ENCODE assay signal across 10 cellular contexts in genomic region chr10:75396861-75397570, GRCh38. TPM values are rescaled to one million over a fixed set of nuclear protein-coding genes. Genes with fewer than 3 reads are reported as not detected.
DNase-seq lines count a peak whose midpoint lies in the region; ATAC-seq and TF ChIP-seq lines count a peak whose summit lies in the region.
"Had no signal": no experiment of that assay in that cellular context is flagged by ENCODE, and none has a peak within 500 bp of the region (broad histone marks: within the 10 kb centered on the region; RNA-seq: fewer than 3 reads in every experiment).

No MANE protein-coding gene starts in this region.

- TF ChIP-seq CTCF in PC-9 (conservative IDR thresholded peaks at IDR 0.05) = no peak
- no peak for TF ChIP-seq CTCF in fibroblast of villous mesenchyme (IDR thresholded peaks at IDR 0.05; ENCODE audit: insufficient read depth, low read depth, low read length)
- no peak for TF ChIP-seq CTCF in nephron progenitor cell (IDR thresholded peaks at IDR 0.05)
- no peak for TF ChIP-seq CTCF in Calu3 (IDR thresholded peaks at IDR 0.05; ENCODE audit: unreplicated experiment)

- H3K4me1 Mint-ChIP-seq in nephron progenitor cell (peaks cover 28% of the 10 kb centered on the region), Calu3 (ENCODE audit: low read depth, unreplicated experiment) (no peaks in the 10 kb centered on the region)

- no peaks in the 10 kb centered on the region for H3K27me3 ChIP-seq in ACC112 (ENCODE audit: insufficient read depth, low read length)
- H3K27me3 ChIP-seq in PC-9 (ENCODE audit: insufficient read depth, low read depth) = no peaks in the 10 kb centered on the region

- H3K27me3 Mint-ChIP-seq in nephron progenitor cell (ENCODE audit: low read depth, poor library complexity) (peaks cover 17% of the 10 kb centered on the region), Calu3 (ENCODE audit: unreplicated experiment) (peaks cover 3% of the 10 kb centered on the region)

- H3K36me3 Mint-ChIP-seq in nephron progenitor cell (ENCODE audit: low read depth) (peaks cover 53% of the 10 kb centered on the region), Calu3 (ENCODE audit: insufficient read depth, unreplicated experiment) (peaks cover 48% of the 10 kb centered on the region)
- H3K36me3 Mint-ChIP-seq: activated CD4-positive, alpha-beta memory T cell treated with anti-CD3 and anti-CD28 coated beads for 36 hours had no signal

- H3K36me3 ChIP-seq in ACC112 (ENCODE audit: insufficient read depth, low read length) (no peaks in the 10 kb centered on the region), PC-9 (ENCODE audit: low read depth) (peaks cover 3% of the 10 kb centered on the region; the same call in 1 of the 2 replicates)

- H3K27ac Mint-ChIP-seq in nephron progenitor cell (peak overlapping the region; percentile 98), Calu3 (ENCODE audit: unreplicated experiment) (no peak overlapping the region)
- H3K27ac Mint-ChIP-seq: activated CD4-positive, alpha-beta memory T cell treated with anti-CD3 and anti-CD28 coated beads for 36 hours had no signal

- H3K79me2 ChIP-seq in ACC112 (ENCODE audit: control insufficient read depth, insufficient read depth, low read length, unreplicated experiment) (peaks cover 49% of the 10 kb centered on the region), PC-9 (ENCODE audit: low read depth) (peaks cover 74% of the 10 kb centered on the region)

- no TSS peak for BruUV-seq in PC-9 (replicated peaks; lab: Mats Ljungman, UMichigan)
- BruUV-seq in Calu3 (replicated peaks; lab: Mats Ljungman, UMichigan) = no TSS peak

- peak overlapping the region; percentile 20 for H2AFZ ChIP-seq in ACC112 (ENCODE audit: low read length, unreplicated experiment)
- H2AFZ ChIP-seq in PC-9 = peak overlapping the region; percentile 84

- CTCF ChIA-PET in PC-9 (lab: Charles Lee) = interaction anchor here (0.6 kb wide), 2 partner anchors 80 to 122 kb away, joined by 4 to 11 read pairs; no protein-coding TSS in a partner anchor
- CTCF ChIA-PET in Calu3 (lab: Charles Lee) = no interaction called here

- DNase-seq in PC-9 (peak in 1 of 2 experiments; percentile 25), fibroblast of villous mesenchyme (ENCODE audit: low read depth) (no peak), nephron progenitor cell (peak; percentile 52), NCI-H82 treated with DMSO at 0.1 percent for 48 hours (lab: John Stamatoyannopoulos, UW; ENCODE audit: unreplicated experiment) (no peak), Calu3 (no peak)
- DNase-seq: activated CD4-positive, alpha-beta memory T cell treated with anti-CD3 and anti-CD28 coated beads for 36 hours; NCI-H526 treated with DMSO at 0.1 percent for 48 hours had no signal

- H4K20me1 ChIP-seq in PC-9 (ENCODE audit: insufficient read depth) = peaks cover 5% of the 10 kb centered on the region

- H3K4me2 ChIP-seq in PC-9 = peak overlapping the region; percentile 88

- H3K4me3 ChIP-seq in ACC112 (ENCODE audit: low read depth, low read length) = peak overlapping the region; percentile 93
- peak overlapping the region; percentile 84 for H3K4me3 ChIP-seq in PC-9
- peak overlapping the region; percentile 92 for H3K4me3 ChIP-seq in fibroblast of villous mesenchyme (ENCODE audit: low read depth, low read length)

- H3K9me3 ChIP-seq in PC-9 (ENCODE audit: insufficient read depth, low read depth) = no peaks in the 10 kb centered on the region

- H3K27ac ChIP-seq in ACC112 (ENCODE audit: low read depth, low read length) (peak overlapping the region; percentile 81), PC-9 (peak overlapping the region; percentile 90)

- intact Hi-C loops in PC-9 (cut with micrococcal nuclease; ENCODE audit: unreplicated experiment) = no loop called here
- intact Hi-C loops in Calu3 (cut with micrococcal nuclease; ENCODE audit: unreplicated experiment) = no loop called here

- ATAC-seq in GM19397 (IDR thresholded peaks at IDR 0.05; ENCODE audit: unreplicated experiment) = no peak
- ATAC-seq in GM21619 (IDR thresholded peaks at IDR 0.05; ENCODE audit: unreplicated experiment) = no peak

- peaks cover 8% of the 10 kb centered on the region; the same call in 1 of the 2 replicates for H3F3A ChIP-seq in PC-9 (ENCODE audit: insufficient read depth, low read depth)

- POLR2A ChIA-PET in PC-9 (lab: Charles Lee; ENCODE audit: unreplicated experiment) = no interaction called here

- H3K4me1 ChIP-seq in ACC112 (ENCODE audit: control insufficient read depth, insufficient read depth, low read length, unreplicated experiment) = peaks cover 3% of the 10 kb centered on the region
- H3K4me1 ChIP-seq in PC-9 (replicated peaks; ENCODE audit: insufficient read depth) = peaks cover 14% of the 10 kb centered on the region

- no peaks in the 10 kb centered on the region for H3K9me2 ChIP-seq in PC-9 (ENCODE audit: insufficient read depth)

- H3K4me3 Mint-ChIP-seq in nephron progenitor cell = peak overlapping the region; percentile 99
- H3K4me3 Mint-ChIP-seq in Calu3 (ENCODE audit: low read depth, unreplicated experiment) = no peak overlapping the region
- H3K4me3 Mint-ChIP-seq: activated CD4-positive, alpha-beta memory T cell treated with anti-CD3 and anti-CD28 coated beads for 36 hours had no signal

- H3K9me3 Mint-ChIP-seq in nephron progenitor cell (no peaks in the 10 kb centered on the region), Calu3 (ENCODE audit: low read depth, unreplicated experiment) (no peaks in the 10 kb centered on the region)
- H3K9me3 Mint-ChIP-seq: activated CD4-positive, alpha-beta memory T cell treated with anti-CD3 and anti-CD28 coated beads for 36 hours had no signal

RNA-seq across cellular contexts. Expression of gene ZNF503, which starts 4.5 kb away (rescaled TPM):
- total RNA-seq in PC-9 (2021) (1.4 and 1.5 TPM in 2 replicates), fibroblast of villous mesenchyme (7.8 and 11.9 TPM in 2 replicates), Calu3 (2022) (12.5 and 12.8 TPM in 2 replicates)

RNA-seq across cellular contexts. Expression of gene LRMDA, which starts 34.4 kb away (rescaled TPM):
- total RNA-seq in PC-9 (2021) = not detected in 2 replicates
- under 0.01 and 0.64 TPM in 2 replicates for total RNA-seq in fibroblast of villous mesenchyme
- 5.5 and 7.6 TPM in 2 replicates for total RNA-seq in Calu3 (2022)
- total RNA-seq: activated CD4-positive, alpha-beta memory T cell treated with anti-CD3 and anti-CD28 coated beads for 36 hours had no signal
